In the genomic region with DNA sequence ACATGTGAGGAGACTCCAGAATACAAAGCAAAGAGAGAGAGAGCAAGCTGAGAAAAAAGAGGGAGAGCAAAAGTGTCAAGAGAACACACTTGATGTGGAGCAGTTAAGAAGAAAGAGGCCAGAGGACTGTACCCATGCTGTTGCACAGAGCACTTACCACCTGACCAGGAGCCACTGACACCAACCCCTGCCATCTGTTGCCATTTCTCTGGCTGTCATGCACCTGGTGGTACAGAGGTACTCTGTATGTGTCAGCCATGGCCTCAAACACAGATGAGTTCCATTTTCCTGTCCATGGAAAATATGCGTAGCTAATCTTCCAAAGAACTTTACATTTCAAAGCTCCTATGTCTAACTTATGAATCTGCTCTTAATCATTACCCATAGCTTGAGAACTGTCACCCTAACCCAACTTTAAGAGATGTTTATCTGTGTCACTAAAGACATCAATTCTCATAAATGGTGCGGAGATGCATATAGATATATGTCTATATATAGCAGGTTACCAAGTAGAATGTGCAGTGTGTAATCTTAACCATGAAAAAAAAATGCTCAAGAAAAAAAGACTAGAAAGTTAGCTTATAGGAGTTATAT, we compare ENCODE assay signal across 10 cellular contexts. TPM values are rescaled to one million over a fixed set of nuclear protein-coding genes. Genes with fewer than 3 reads are reported as not detected.
DNase-seq lines count a peak whose midpoint lies in the region; ATAC-seq and TF ChIP-seq lines count a peak whose summit lies in the region.
"Had no signal": no experiment of that assay in that cellular context is flagged by ENCODE, and none has a peak within 500 bp of the region (broad histone marks: within the 10 kb centered on the region; RNA-seq: fewer than 3 reads in every experiment).

No MANE protein-coding gene starts in this region.

- H3K4me1 ChIP-seq in CD8-positive, alpha-beta T cell (ENCODE audit: insufficient read depth, low read length), result peaks cover 9% of the 10 kb centered on the region
- H3K4me1 ChIP-seq in body of pancreas (peaks cover 58% of the 10 kb centered on the region), H9 (ENCODE audit: insufficient read depth, low read length) (no peaks in the 10 kb centered on the region)
- H3K4me1 ChIP-seq: vagina had no signal

- ATAC-seq in CD8-positive, alpha-beta T cell, result no peak
- ATAC-seq in body of pancreas, result no peak
- ATAC-seq: activated CD8-positive, alpha-beta memory T cell treated with anti-CD3 and anti-CD28 coated beads, Interleukin-2, amount 10 ng/mL, durations not matched to agents 7 days and 5 days had no signal

- no peak overlapping the region for H3T11ph ChIP-seq in H9 (ENCODE audit: low read length)

- H3K18ac ChIP-seq in H9 (ENCODE audit: insufficient read length, low read depth, low read length), result no peak overlapping the region

- no peaks in the 10 kb centered on the region for H4K20me1 ChIP-seq in H9 (ENCODE audit: control insufficient read depth, insufficient read depth, insufficient read length)

- H4K8ac ChIP-seq in H9 (replicated peaks; ENCODE audit: insufficient read length, low read depth, low read length), result no peak overlapping the region

- H3K14ac ChIP-seq in H9 (ENCODE audit: insufficient read depth, low read length), result no peak overlapping the region

- no peaks in the 10 kb centered on the region for H3K27me3 ChIP-seq in CD8-positive, alpha-beta T cell (ENCODE audit: insufficient read depth, low read length)
- no peaks in the 10 kb centered on the region for H3K27me3 ChIP-seq in body of pancreas
- no peaks in the 10 kb centered on the region for H3K27me3 ChIP-seq in H9 (ENCODE audit: insufficient read depth, low read length)
- H3K27me3 ChIP-seq: vagina had no signal

- no peak overlapping the region for H2BK120ac ChIP-seq in H9 (ENCODE audit: low read depth, low read length, poor library complexity, severe bottlenecking)

- intact Hi-C loops in CD8-positive, alpha-beta T cell (cut with DNase I, micrococcal nuclease), result no loop called here
- intact Hi-C loops in body of pancreas (cut with DNase I), result no loop called here

- H2BK20ac ChIP-seq in H9 (ENCODE audit: low read depth, low read length, poor library complexity, severe bottlenecking), result no peak overlapping the region

- no peaks in the 10 kb centered on the region for H3K36me3 ChIP-seq in CD8-positive, alpha-beta T cell (ENCODE audit: insufficient read depth, low read length)
- H3K36me3 ChIP-seq in KOPT-K1 (ENCODE audit: insufficient read depth, low read length) (no peaks in the 10 kb centered on the region), body of pancreas (replicated peaks in 1 of 2; ENCODE audit: insufficient read depth in 1 of 2, low read depth in 2 of 2) (no peaks in the 10 kb centered on the region)
- H3K36me3 ChIP-seq: vagina had no signal

- no peaks in the 10 kb centered on the region for H3K36me3 Mint-ChIP-seq in CD8-positive, alpha-beta T cell
- H3K36me3 Mint-ChIP-seq in progenitor cell of endocrine pancreas (ENCODE audit: insufficient read depth) (peaks cover 6% of the 10 kb centered on the region), H9 (ENCODE audit: insufficient read depth in 1 of 3, low read depth in 3 of 3) (peaks cover 13 to 16% (median 13%) of the 10 kb centered on the region in 3 experiments)
- H3K36me3 Mint-ChIP-seq: activated CD8-positive, alpha-beta memory T cell treated with anti-CD3 and anti-CD28 coated beads, Interleukin-2, amount 10 ng/mL, durations not matched to agents 7 days and 5 days had no signal

- H2BK12ac ChIP-seq in H9 (ENCODE audit: insufficient read length, low read depth, low read length), result no peak overlapping the region

- H4K91ac ChIP-seq in H9 (ENCODE audit: insufficient read length, low read depth, low read length), result no peak overlapping the region

- H3K27ac ChIP-seq in CD8-positive, alpha-beta T cell (ENCODE audit: low read depth, low read length), result no peak overlapping the region
- H3K27ac ChIP-seq in KOPT-K1 (ENCODE audit: low read depth, low read length, poor library complexity, severe bottlenecking) (peak overlapping the region; percentile 85), body of pancreas (peak overlapping the region; percentile 85 to 95 (median 91)), H9 (ENCODE audit: insufficient read length, low read depth, low read length) (no peak overlapping the region)
- H3K27ac ChIP-seq: vagina had no signal

- H3K79me2 ChIP-seq in H9 (ENCODE audit: insufficient read depth, low read length), result no peaks in the 10 kb centered on the region

- no peak overlapping the region for H3K4me2 ChIP-seq in H9 (ENCODE audit: insufficient read depth, insufficient read length, low read length)

- peaks cover 12% of the 10 kb centered on the region for H3K9me3 Mint-ChIP-seq in CD8-positive, alpha-beta T cell
- H3K9me3 Mint-ChIP-seq in progenitor cell of endocrine pancreas (ENCODE audit: low read depth) (peaks cover 10% of the 10 kb centered on the region), H9 (peaks cover 18% of the 10 kb centered on the region in 2 experiments)

- H2BK15ac ChIP-seq in H9 (ENCODE audit: low read depth, low read length), result no peak overlapping the region

- no peak overlapping the region for H3K9ac ChIP-seq in H9 (ENCODE audit: extremely low read depth, insufficient read length, low read length)

- peaks cover 5% of the 10 kb centered on the region for H3K27me3 Mint-ChIP-seq in CD8-positive, alpha-beta T cell (ENCODE audit: low read depth)
- no peaks in the 10 kb centered on the region for H3K27me3 Mint-ChIP-seq in progenitor cell of endocrine pancreas
- peaks cover 3% of the 10 kb centered on the region for H3K27me3 Mint-ChIP-seq in H9 (ENCODE audit: low read depth)

- no peak overlapping the region for H2BK5ac ChIP-seq in H9 (ENCODE audit: insufficient read length, low read length)

- H3K23ac ChIP-seq in H9 (ENCODE audit: insufficient read length, low read depth, low read length), result no peak overlapping the region

- no peak overlapping the region for H2AK5ac ChIP-seq in H9 (ENCODE audit: insufficient read length, low read length)

- peak overlapping the region; percentile 66 for H3K27ac Mint-ChIP-seq in CD8-positive, alpha-beta T cell
- H3K27ac Mint-ChIP-seq in progenitor cell of endocrine pancreas (peak overlapping the region; percentile 92), H9 (no peak overlapping the region)
- H3K27ac Mint-ChIP-seq: activated CD8-positive, alpha-beta memory T cell treated with anti-CD3 and anti-CD28 coated beads, Interleukin-2, amount 10 ng/mL, durations not matched to agents 7 days and 5 days had no signal

- POLR2A ChIA-PET in CD8-positive, alpha-beta T cell (lab: Charles Lee), result interaction anchor here (0.8 kb wide), 1 partner anchor 773 kb away, joined by 3 read pairs; no protein-coding TSS in a partner anchor

- no peaks in the 10 kb centered on the region for H3K23me2 ChIP-seq in H9 (ENCODE audit: insufficient read length, low read depth, low read length, poor library complexity, severe bottlenecking)

- TF ChIP-seq POLR2A in body of pancreas (IDR thresholded peaks at IDR 0.05), result no peak

- no peak overlapping the region for H4K5ac ChIP-seq in H9 (ENCODE audit: insufficient read length, low read depth, low read length)

- H2AFZ ChIP-seq in H9 (ENCODE audit: low read length), result no peak overlapping the region

- H3K4ac ChIP-seq in H9 (ENCODE audit: low read depth, low read length), result no peak overlapping the region

- no peak overlapping the region for H3K4me3 Mint-ChIP-seq in CD8-positive, alpha-beta T cell
- H3K4me3 Mint-ChIP-seq in progenitor cell of endocrine pancreas (ENCODE audit: low read depth), result no peak overlapping the region
- no peak overlapping the region for H3K4me3 Mint-ChIP-seq in H9
- H3K4me3 Mint-ChIP-seq: activated CD8-positive, alpha-beta memory T cell treated with anti-CD3 and anti-CD28 coated beads, Interleukin-2, amount 10 ng/mL, durations not matched to agents 7 days and 5 days had no signal

- no peak for DNase-seq in CD8-positive, alpha-beta T cell
- peak in 1 of 4 donors; percentile 13 for DNase-seq in body of pancreas
- DNase-seq in progenitor cell of endocrine pancreas (ENCODE audit: low spot score, unreplicated experiment), result no peak
- no peak for DNase-seq in globus pallidus (ENCODE audit: low spot score)
- no peak for DNase-seq in H9
- DNase-seq in KBM-7, result no peak
- DNase-seq: activated CD8-positive, alpha-beta memory T cell treated with anti-CD3 and anti-CD28 coated beads, Interleukin-2, amount 10 ng/mL, durations not matched to agents 7 days and 5 days; NK-92 treated with Interleukin-12 subunit alpha and Interleukin-12 subunit beta, amount 100 ng/mL, for 24 hours had no signal

- peaks cover 21% of the 10 kb centered on the region for H3K4me1 Mint-ChIP-seq in CD8-positive, alpha-beta T cell (ENCODE audit: low read depth)
- H3K4me1 Mint-ChIP-seq in progenitor cell of endocrine pancreas (ENCODE audit: low read depth), result peaks cover 26% of the 10 kb centered on the region
- H3K4me1 Mint-ChIP-seq in H9, result peaks cover 10% of the 10 kb centered on the region in 2 experiments

- CTCF ChIA-PET in CD8-positive, alpha-beta T cell (lab: Charles Lee), result interaction anchor here (0.5 kb wide), 1 partner anchor 92 kb away, joined by 3 read pairs; no protein-coding TSS in a partner anchor

- H3K56ac ChIP-seq in H9 (ENCODE audit: insufficient read length, low read depth, low read length), result no peak overlapping the region

- in situ Hi-C loops in KBM-7 (cut with MboI; ENCODE audit: low pct_unique_long_range_greater_than_20kb, low sequenced_read_pairs), result no loop called here

- no peak overlapping the region for H3K4me3 ChIP-seq in CD8-positive, alpha-beta T cell (ENCODE audit: low read depth, low read length)
- H3K4me3 ChIP-seq in body of pancreas, result no peak overlapping the region
- H3K4me3 ChIP-seq: vagina had no signal

- no peaks in the 10 kb centered on the region for H3K9me3 ChIP-seq in CD8-positive, alpha-beta T cell (ENCODE audit: low read length)
- H3K9me3 ChIP-seq in KOPT-K1 (ENCODE audit: insufficient read depth, low read length, poor library complexity, severe bottlenecking) (peaks cover 12% of the 10 kb centered on the region), body of pancreas (no peaks in the 10 kb centered on the region), H9 (ENCODE audit: control insufficient read depth, low read depth, low read length) (peaks cover 14% of the 10 kb centered on the region)
- H3K9me3 ChIP-seq: vagina had no signal

- WGBS in body of pancreas, 2 donors, result 34 to 60% methylated on average over 2 of the region's 2 CpGs
- no CpG with 5 or more reads among the region's 2 CpGs for WGBS in H9 (ENCODE audit: extremely low coverage, insufficient read length, low lambda C conversion rate)

- no peaks in the 10 kb centered on the region for H3K79me1 ChIP-seq in H9 (ENCODE audit: insufficient read depth, low read depth, low read length, poor library complexity, severe bottlenecking)

- TF ChIP-seq CTCF in CD8-positive, alpha-beta T cell (IDR thresholded peaks at IDR 0.05), result no peak
- TF ChIP-seq CTCF in body of pancreas (IDR thresholded peaks at IDR 0.05), result no peak
- no peak for TF ChIP-seq CTCF in progenitor cell of endocrine pancreas (IDR thresholded peaks at IDR 0.05; ENCODE audit: unreplicated experiment)
- no peak for TF ChIP-seq CTCF in H9 (conservative IDR thresholded peaks at IDR 0.05)

RNA-seq across cellular contexts. Expression of a gene that starts 32.7 kb away (rescaled TPM):
- total RNA-seq in CD8-positive, alpha-beta T cell, result 10 to 100 TPM; 17.9 to 18.1 TPM
- total RNA-seq in body of pancreas (10 to 100 TPM; 27.4 to 29.8 TPM), progenitor cell of endocrine pancreas (43.2 and 50.2 TPM in 2 replicates), H9 (2021) (32.0 and 35.2 TPM in 2 replicates)

Comparison
In these comparisons a context has a peak if more than half of its experiments do, and no peak if none do; other contexts are left out.
1. H3K27ac ChIP-seq: peak in KOPT-K1 (single experiment) and body of pancreas (4 of 4); none in CD8-positive, alpha-beta T cell (single experiment) and H9 (single experiment).
2. H3K27ac Mint-ChIP-seq: peak in CD8-positive, alpha-beta T cell (single experiment) and progenitor cell of endocrine pancreas (single experiment); none in H9 (0 of 3).